In the genomic region with DNA sequence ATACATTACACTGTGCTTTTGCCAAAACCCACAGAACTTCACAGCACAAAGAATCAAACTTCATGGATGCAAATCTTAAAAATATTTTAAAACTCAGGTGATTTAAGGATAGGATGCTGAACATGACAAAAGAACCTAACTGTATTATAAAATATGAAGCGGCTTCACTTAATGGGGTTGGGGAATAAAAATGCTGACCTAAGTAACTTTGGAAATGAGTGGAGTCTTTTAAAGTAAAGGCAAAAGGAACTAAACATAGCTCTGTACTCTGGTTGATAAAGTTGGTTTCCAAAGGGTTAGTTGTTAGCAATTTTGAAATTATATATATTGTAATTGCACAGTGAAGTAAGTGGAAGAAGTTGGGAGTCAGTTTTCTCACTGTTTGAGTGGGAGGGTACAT, we compare ENCODE assay signal across 25 cellular contexts.
DNase-seq lines count a peak whose midpoint lies in the region; ATAC-seq, FAIRE-seq and TF ChIP-seq lines count a peak whose summit lies in the region.
"Had no signal": no experiment of that assay in that cellular context is flagged by ENCODE, and none has a peak within 500 bp of the region (broad histone marks: within the 10 kb centered on the region; RNA-seq: fewer than 3 reads in every experiment).

No MANE protein-coding gene starts in this region.

- WGBS in HepG2 (ENCODE audit: low lambda C conversion rate) = 0% methylated on average over 1 of the region's 1 CpG
- WGBS in right lobe of liver (ENCODE audit: insufficient coverage, low coverage, low lambda C conversion rate, missing lambda C conversion rate) = 75% methylated on average over 1 of the region's 1 CpG
- WGBS in K562 (ENCODE audit: insufficient coverage, low coverage, missing lambda C conversion rate) = 5% methylated on average over 1 of the region's 1 CpG

- H3K4me3 ChIP-seq in HepG2 (replicated peaks in 1 of 3; ENCODE audit: insufficient read depth in 1 of 3, low read depth in 2 of 3, low read length in 3 of 3) = no peak overlapping the region
- H3K4me3 ChIP-seq in right lobe of liver = no peak overlapping the region
- no peak overlapping the region for H3K4me3 ChIP-seq in K562
- H3K4me3 ChIP-seq in endothelial cell of umbilical vein (replicated peaks in 1 of 3; ENCODE audit: insufficient read depth in 1 of 3, low read depth in 1 of 3, low read length in 3 of 3) = no peak overlapping the region
- H3K4me3 ChIP-seq: BLaER1, GM12878 had no signal

- H4K20me1 ChIP-seq in HepG2 (ENCODE audit: insufficient read depth, low read length) (no peaks in the 10 kb centered on the region), K562 (replicated peaks; ENCODE audit: control insufficient read depth, insufficient read depth, low read length) (no peaks in the 10 kb centered on the region), endothelial cell of umbilical vein (replicated peaks; ENCODE audit: control insufficient read depth, extremely low read depth, insufficient read depth, low read length) (no peaks in the 10 kb centered on the region)
- H4K20me1 ChIP-seq: BLaER1 had no signal

- dilution Hi-C loops in endothelial cell of umbilical vein (cut with MboI; ENCODE audit: extremely low pct_ligation_motif_present, low sequenced_read_pairs) = no loop called here

- no peak for TF ChIP-seq EP300 in HepG2 (IDR thresholded peaks at IDR 0.05; ENCODE audit: low read depth in 2 of 2, low read length in 2 of 2)
- TF ChIP-seq EP300 in HepG2 (CRISPR knock-in tag; IDR thresholded peaks at IDR 0.05; ENCODE audit: borderline replicate concordance) = no peak
- TF ChIP-seq EP300 in K562 (IDR thresholded peaks at IDR 0.05; ENCODE audit: low read length) = no peak

- ATAC-seq in HepG2 = no peak
- no peak for ATAC-seq in right lobe of liver
- no peak for ATAC-seq in K562
- no peak for ATAC-seq in HG03159 (IDR thresholded peaks at IDR 0.05; ENCODE audit: unreplicated experiment)
- ATAC-seq: GM12878 had no signal

- H3K9me1 ChIP-seq in K562 (ENCODE audit: control insufficient read depth, insufficient read depth, low read length) (no peaks in the 10 kb centered on the region), endothelial cell of umbilical vein (replicated peaks; ENCODE audit: control insufficient read depth, extremely low read depth, insufficient read depth, low read length) (no peaks in the 10 kb centered on the region)

- TF ChIP-seq POLR2A in HepG2 (IDR thresholded peaks at IDR 0.05; ENCODE audit: insufficient read depth in 1 of 2, low read depth in 2 of 2, low read length in 2 of 2) = no peak
- TF ChIP-seq POLR2A in right lobe of liver (IDR thresholded peaks at IDR 0.05) = no peak
- TF ChIP-seq POLR2A in K562 (conservative IDR thresholded peaks at IDR 0.05) = no peak
- TF ChIP-seq POLR2A in endothelial cell of umbilical vein (IDR thresholded peaks at IDR 0.05; ENCODE audit: low read depth, low read length) = no peak

- H2AFZ ChIP-seq in HepG2 (ENCODE audit: low read length) (no peak overlapping the region), K562 (ENCODE audit: low read depth, low read length) (no peak overlapping the region), endothelial cell of umbilical vein (ENCODE audit: low read depth, low read length) (no peak overlapping the region)

- in situ Hi-C loops in HepG2 (cut with HindIII; ENCODE audit: extremely low pct_ligation_motif_present, low pct_unique_long_range_greater_than_20kb) (no loop called here), K562 (cut with MboI) (no loop called here)

- H3K4me2 ChIP-seq in HepG2 (ENCODE audit: low read depth, low read length) (no peak overlapping the region), K562 (ENCODE audit: insufficient read depth, low read length) (no peak overlapping the region), endothelial cell of umbilical vein (ENCODE audit: insufficient read depth, low read length) (no peak overlapping the region)
- H3K4me2 ChIP-seq: BLaER1 had no signal

- CTCF ChIA-PET in HepG2 (lab: Yijun Ruan, JAX; ENCODE audit: low intra/inter-chr PET ratio, low total read pairs) (no interaction called here), K562 (lab: Yijun Ruan, JAX; ENCODE audit: low intra/inter-chr PET ratio) (no interaction called here), endothelial cell of umbilical vein (lab: Charles Lee) (no interaction called here)

- BruUV-seq in HepG2 (replicated peaks; lab: Mats Ljungman, UMichigan) (no TSS peak), K562 (replicated peaks; lab: Mats Ljungman, UMichigan) (no TSS peak), endothelial cell of umbilical vein (replicated peaks; lab: Mats Ljungman, UMichigan) (no TSS peak)

- no peak for DNase-seq in HepG2 (ENCODE audit: low spot score)
- DNase-seq in right lobe of liver = no peak
- no peak for DNase-seq in K562 (ENCODE audit: extremely low read depth in 1 of 4, low spot score in 3 of 4)
- DNase-seq in endothelial cell of umbilical vein (ENCODE audit: low read depth, low spot score) = no peak
- no peak for DNase-seq in activated effector memory CD4-positive, alpha-beta T cell treated with Interleukin-2 at 50 U/mL for 16 hours
- DNase-seq: ACHN; BE2C; C1 segment of cervical spinal cord; CD4-positive, alpha-beta memory T cell; CD4-positive, CD25-positive, alpha-beta regulatory T cell; CD8-positive, alpha-beta memory T cell; COR-L47; DMS 273 treated with DMSO at 0.1 percent for 48 hours; DMS153; DMS53; DMS79; DND-41; EL; GDM1 had no signal

- no peaks in the 10 kb centered on the region for H3K4me1 ChIP-seq in HepG2 (ENCODE audit: insufficient read depth, low read length)
- no peaks in the 10 kb centered on the region for H3K4me1 ChIP-seq in right lobe of liver
- no peaks in the 10 kb centered on the region for H3K4me1 ChIP-seq in K562 (replicated peaks in 1 of 2; ENCODE audit: control insufficient read depth in 2 of 2, insufficient read depth in 2 of 2, low read length in 2 of 2)
- no peaks in the 10 kb centered on the region for H3K4me1 ChIP-seq in endothelial cell of umbilical vein (ENCODE audit: control insufficient read depth, extremely low read depth, insufficient read depth, low read length)
- H3K4me1 ChIP-seq: BE2C, BLaER1 had no signal

- H3K79me2 ChIP-seq in HepG2 (ENCODE audit: insufficient read depth, low read length) (no peaks in the 10 kb centered on the region), K562 (ENCODE audit: control insufficient read depth, insufficient read depth, low read length) (no peaks in the 10 kb centered on the region), endothelial cell of umbilical vein (ENCODE audit: control insufficient read depth, insufficient read depth, low read length) (no peaks in the 10 kb centered on the region)

- H3K27ac ChIP-seq in HepG2 (ENCODE audit: extremely low read length, insufficient read depth, low read length) (no peak overlapping the region), right lobe of liver (no peak overlapping the region), K562 (ENCODE audit: extremely low read depth, low read depth, low read length) (no peak overlapping the region), endothelial cell of umbilical vein (ENCODE audit: insufficient read depth, low read depth, low read length) (no peak overlapping the region)
- H3K27ac ChIP-seq: 22Rv1, BLaER1 had no signal

- POLR2A ChIA-PET in HepG2 (lab: Yijun Ruan, JAX) = no interaction called here
- POLR2A ChIA-PET in K562 (lab: Yijun Ruan, JAX) = no interaction called here
- POLR2A ChIA-PET in endothelial cell of umbilical vein (lab: Charles Lee) = no interaction called here

- H3K9me3 ChIP-seq in HepG2 (ENCODE audit: low read length) = no peaks in the 10 kb centered on the region
- H3K9me3 ChIP-seq in right lobe of liver = no peaks in the 10 kb centered on the region
- no peaks in the 10 kb centered on the region for H3K9me3 ChIP-seq in K562 (replicated peaks; ENCODE audit: control insufficient read depth, insufficient read depth, low read depth, low read length)
- H3K9me3 ChIP-seq in endothelial cell of umbilical vein (replicated peaks; ENCODE audit: control insufficient read depth, insufficient read depth, low read length) = no peaks in the 10 kb centered on the region
- H3K9me3 ChIP-seq: BE2C, BLaER1 had no signal

- intact Hi-C loops in HepG2 (cut with micrococcal nuclease; ENCODE audit: unreplicated experiment) = no loop called here
- intact Hi-C loops in right lobe of liver (cut with DNase I) = no loop called here
- intact Hi-C loops in K562 (cut with micrococcal nuclease) = no loop called here
- intact Hi-C loops in endothelial cell of umbilical vein (cut with micrococcal nuclease) = no loop called here

- FAIRE-seq in HepG2 (lab: Jason Lieb, UNC) (no peak), K562 (lab: Jason Lieb, UNC) (no peak), endothelial cell of umbilical vein (lab: Jason Lieb, UNC) (peak; percentile 67)
- FAIRE-seq: GM12878, GM12892, GM18507 had no signal

- H3K27me3 ChIP-seq in HepG2 (ENCODE audit: control insufficient read depth in 1 of 2, insufficient read depth in 2 of 2, low read length in 2 of 2) (no peaks in the 10 kb centered on the region), right lobe of liver (no peaks in the 10 kb centered on the region), K562 (ENCODE audit: control insufficient read depth in 2 of 2, insufficient read depth in 2 of 2, low read length in 2 of 2) (no peaks in the 10 kb centered on the region), endothelial cell of umbilical vein (ENCODE audit: control insufficient read depth in 2 of 2, insufficient read depth in 2 of 2, low read length in 2 of 2) (no peaks in the 10 kb centered on the region)
- H3K27me3 ChIP-seq: BE2C, BLaER1 had no signal

- H3K36me3 ChIP-seq in HepG2 (replicated peaks in 1 of 2; ENCODE audit: control insufficient read depth in 1 of 2, insufficient read depth in 2 of 2, low read length in 2 of 2) = no peaks in the 10 kb centered on the region
- H3K36me3 ChIP-seq in right lobe of liver = no peaks in the 10 kb centered on the region
- H3K36me3 ChIP-seq in K562 (ENCODE audit: control insufficient read depth, insufficient read depth, low read length) = no peaks in the 10 kb centered on the region
- H3K36me3 ChIP-seq in endothelial cell of umbilical vein (ENCODE audit: control insufficient read depth in 2 of 2, extremely low read depth in 1 of 2, insufficient read depth in 2 of 2, low read length in 2 of 2) = no peaks in the 10 kb centered on the region
- H3K36me3 ChIP-seq: BE2C, BLaER1 had no signal

- TF ChIP-seq CTCF in HepG2 (CRISPR knock-in tag; IDR thresholded peaks at IDR 0.05) = no peak
- TF ChIP-seq CTCF in right lobe of liver (IDR thresholded peaks at IDR 0.05) = no peak
- TF ChIP-seq CTCF in K562 (IDR thresholded peaks at IDR 0.05 in 2 of 3, conservative IDR thresholded peaks at IDR 0.05 in 1 of 3; ENCODE audit: insufficient read depth in 2 of 3, low read depth in 1 of 3, low read length in 3 of 3) = no peak
- no peak for TF ChIP-seq CTCF in endothelial cell of umbilical vein (IDR thresholded peaks at IDR 0.05; ENCODE audit: extremely low read depth in 1 of 2, insufficient read depth in 1 of 2, low read depth in 1 of 2, low read length in 2 of 2)

- TF ChIP-seq RAD21 in HepG2 (CRISPR knock-in tag; IDR thresholded peaks at IDR 0.05) = no peak
- no peak for TF ChIP-seq RAD21 in K562 (CRISPR knock-in tag; conservative IDR thresholded peaks at IDR 0.05 in 1 of 2, IDR thresholded peaks at IDR 0.05 in 1 of 2)

- H3K9ac ChIP-seq in HepG2 (ENCODE audit: insufficient read depth, low read depth, low read length) (no peak overlapping the region), K562 (ENCODE audit: insufficient read depth in 1 of 2, low read depth in 2 of 2, low read length in 2 of 2) (no peak overlapping the region), endothelial cell of umbilical vein (replicated peaks; ENCODE audit: extremely low read depth, insufficient read depth, low read length) (no peak overlapping the region)
- H3K9ac ChIP-seq: BLaER1 had no signal

Comparison
In these comparisons a context has a peak if more than half of its experiments do, and no peak if none do; other contexts are left out.
1. Of the 241 proteins assayed by ChIP-seq in both HepG2 and K562: peak only in HepG2: none; only in K562: none; in both: MAFF and MAFK; in neither: 239.